ENCODE assay signal across 14 cellular contexts in the genomic region with DNA sequence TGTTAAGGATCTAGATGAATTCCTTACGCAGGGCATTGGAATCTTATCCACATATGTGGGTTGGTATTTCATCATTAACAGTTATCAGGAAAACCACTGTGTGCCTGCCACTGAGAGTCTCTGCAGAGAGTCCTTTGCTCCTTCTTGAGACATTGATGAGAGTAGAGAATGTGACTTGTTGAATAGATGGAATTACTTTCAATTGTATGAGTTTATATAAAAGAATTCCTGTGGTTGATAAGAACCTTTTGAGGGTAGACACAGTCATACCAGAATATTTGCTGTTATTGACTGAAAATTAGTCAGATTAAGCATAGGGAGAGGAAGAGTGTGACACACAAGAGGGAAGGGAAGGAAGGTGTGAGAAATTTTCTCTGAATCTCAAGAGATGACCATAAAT. TPM values are rescaled to one million over a fixed set of nuclear protein-coding genes. Genes with fewer than 3 reads are reported as not detected.
A peak's percentile ranks its signal among the peaks of the same experiment; 100 is the strongest.
DNase-seq lines count a peak whose midpoint lies in the region; FAIRE-seq and TF ChIP-seq lines count a peak whose summit lies in the region.
"Had no signal": no experiment of that assay in that cellular context is flagged by ENCODE, and none has a peak within 500 bp of the region (broad histone marks: within the 10 kb centered on the region; RNA-seq: fewer than 3 reads in every experiment).

No MANE protein-coding gene starts in this region.

- H3K27me3 ChIP-seq in keratinocyte (ENCODE audit: control insufficient read depth, extremely low read depth, insufficient read depth, low read length) (no peaks in the 10 kb centered on the region), Karpas-422 (ENCODE audit: low read length) (no peaks in the 10 kb centered on the region)

- no peak overlapping the region for H3K27ac ChIP-seq in keratinocyte (ENCODE audit: control insufficient read depth, insufficient read depth, low read length)
- H3K27ac ChIP-seq in Karpas-422 (ENCODE audit: low read length), result no peak overlapping the region
- H3K27ac ChIP-seq in coronary artery, result no peak overlapping the region
- H3K27ac ChIP-seq: parathyroid adenoma had no signal

- H4K20me1 ChIP-seq in keratinocyte (ENCODE audit: control insufficient read depth, extremely low read depth, insufficient read depth, low read length) (no peaks in the 10 kb centered on the region), Karpas-422 (ENCODE audit: insufficient read depth, low read depth, low read length) (no peaks in the 10 kb centered on the region)

- H3K4me1 ChIP-seq in keratinocyte (ENCODE audit: control insufficient read depth, extremely low read depth, insufficient read depth, low read length) (peaks cover 9% of the 10 kb centered on the region), Karpas-422 (ENCODE audit: low read length) (no peaks in the 10 kb centered on the region)
- H3K4me1 ChIP-seq: parathyroid adenoma had no signal

- peak; percentile 35 for DNase-seq in AG08395 (ENCODE audit: low spot score)
- DNase-seq in HS-5 (ENCODE audit: low read depth), result peak; percentile 90
- DNase-seq in astrocyte of the hippocampus (ENCODE audit: low read depth, low spot score), result peak; percentile 80
- DNase-seq in keratinocyte (ENCODE audit: low read depth, low spot score), result no peak
- DNase-seq in Karpas-422, result no peak
- no peak for DNase-seq in activated CD4-positive, alpha-beta T cell treated with anti-CD3 and anti-CD28 coated beads, Interleukin-2, amount 50 U/mL, for 48 hours
- no peak for DNase-seq in coronary artery (ENCODE audit: low spot score)
- DNase-seq in activated T-cell treated with anti-CD3 and anti-CD28 coated beads, Interleukin-2, amount 50 U/mL, for 48 hours, result no peak
- DNase-seq: activated CD4-positive, CD25-positive, alpha-beta regulatory T cell treated with anti-CD3 and anti-CD28 coated beads, Interleukin-2, amount 50 U/mL, for 72 hours; AML-193; cortex of kidney; NCI-H1092 treated with DMSO at 0.1 percent for 48 hours; substantia nigra had no signal

- no peaks in the 10 kb centered on the region for H3K36me3 ChIP-seq in keratinocyte (ENCODE audit: control insufficient read depth in 2 of 2, extremely low read depth in 1 of 2, insufficient read depth in 2 of 2, low read length in 2 of 2)
- no peaks in the 10 kb centered on the region for H3K36me3 ChIP-seq in Karpas-422 (ENCODE audit: insufficient read depth, low read length)

- dilution Hi-C loops in keratinocyte (cut with MboI; ENCODE audit: extremely low pct_ligation_motif_present, low sequenced_read_pairs), result no loop called here

- H2AFZ ChIP-seq in keratinocyte (ENCODE audit: control insufficient read depth, low read length) (no peak overlapping the region), Karpas-422 (ENCODE audit: low read length) (no peak overlapping the region)
- H2AFZ ChIP-seq: parathyroid adenoma had no signal

- TF ChIP-seq CTCF in keratinocyte (optimal IDR thresholded peaks at IDR 0.05 in 1 of 3, IDR thresholded peaks at IDR 0.05 in 1 of 3, conservative IDR thresholded peaks at IDR 0.05 in 1 of 3; ENCODE audit: extremely low read depth in 1 of 3, insufficient read depth in 2 of 3, low read length in 3 of 3) (no peak), coronary artery (IDR thresholded peaks at IDR 0.05) (no peak)

- H3K9ac ChIP-seq in keratinocyte (ENCODE audit: control insufficient read depth, extremely low read depth, insufficient read depth, low read length) (no peak overlapping the region), Karpas-422 (ENCODE audit: low read length) (no peak overlapping the region)
- H3K9ac ChIP-seq: parathyroid adenoma had no signal

- no peaks in the 10 kb centered on the region for H3K9me3 ChIP-seq in keratinocyte (ENCODE audit: control insufficient read depth, low read depth, low read length)
- no peaks in the 10 kb centered on the region for H3K9me3 ChIP-seq in Karpas-422 (ENCODE audit: low read length)

- peak; percentile 64 for FAIRE-seq in keratinocyte (lab: Jason Lieb, UNC)

- H3K9me2 ChIP-seq in Karpas-422 (replicated peaks; ENCODE audit: insufficient read depth, low read length), result no peaks in the 10 kb centered on the region

- no peak overlapping the region for H3K4me3 ChIP-seq in keratinocyte (ENCODE audit: control insufficient read depth in 2 of 3, extremely low read depth in 1 of 3, insufficient read depth in 2 of 3, low read depth in 1 of 3, low read length in 3 of 3)
- H3K4me3 ChIP-seq in Karpas-422 (ENCODE audit: low read length), result no peak overlapping the region
- no peak overlapping the region for H3K4me3 ChIP-seq in coronary artery

- H3K4me2 ChIP-seq in keratinocyte (ENCODE audit: control insufficient read depth, extremely low read depth, insufficient read depth, low read depth, low read length), result no peak overlapping the region
- H3K4me2 ChIP-seq in Karpas-422 (ENCODE audit: low read depth, low read length, poor library complexity, severe bottlenecking), result no peak overlapping the region

- H3K9me1 ChIP-seq in keratinocyte (ENCODE audit: control insufficient read depth, extremely low read depth, insufficient read depth, low read length), result no peaks in the 10 kb centered on the region

- no peaks in the 10 kb centered on the region for H3K79me2 ChIP-seq in keratinocyte (ENCODE audit: control insufficient read depth, insufficient read depth, low read length)
- no peaks in the 10 kb centered on the region for H3K79me2 ChIP-seq in Karpas-422 (ENCODE audit: low read length)

RNA-seq across cellular contexts. Expression of a gene that starts 30.8 kb away (rescaled TPM):
- 1.4 to 2.2 TPM (median 2.0 TPM) in 3 replicates for polyA plus RNA-seq in keratinocyte
- polyA plus RNA-seq in keratinocyte (2011; ENCODE audit: low read depth), result 0.90 TPM
- polyA plus RNA-seq in keratinocyte (2011; cell fraction: cytosol; rRNA removed), result 1.4 and 1.8 TPM in 2 replicates
- 4.7 and 5.5 TPM in 2 replicates for polyA plus RNA-seq in keratinocyte (2011; cell fraction: nucleus; rRNA removed)
- polyA plus RNA-seq in keratinocyte (2012; ENCODE audit: low replicate concordance), result 2.7 and 3.3 TPM in 2 replicates
- polyA minus RNA-seq in keratinocyte, result 1.3 to 3.7 TPM (median 3.3 TPM) in 3 replicates
- 1.3 TPM for polyA minus RNA-seq in keratinocyte (2011; cell fraction: cytosol; rRNA and poly(A)+ RNA removed)
- polyA minus RNA-seq in keratinocyte (2011; cell fraction: nucleus; rRNA and poly(A)+ RNA removed), result 4.2 and 6.3 TPM in 2 replicates
- not detected in 2 replicates for total RNA-seq in Karpas-422 (2014; rRNA removed; shearing (Covaris generic); ENCODE audit: low replicate concordance)

Comparison
In these comparisons a context has a peak if more than half of its experiments do, and no peak if none do; other contexts are left out.
1. DNase-seq: peak in AG08395 (single experiment), HS-5 (single experiment) and astrocyte of the hippocampus (single experiment); none in keratinocyte (single experiment), Karpas-422 (single experiment), activated CD4-positive, alpha-beta T cell treated with anti-CD3 and anti-CD28 coated beads, Interleukin-2, amount 50 U/mL, for 48 hours (0 of 2), coronary artery (single experiment) and activated T-cell treated with anti-CD3 and anti-CD28 coated beads, Interleukin-2, amount 50 U/mL, for 48 hours (0 of 2).